Comparison of ENCODE assay signal across 8 cellular contexts in genomic region chr5:151686673-151687378, GRCh38. TPM values are rescaled to one million over a fixed set of nuclear protein-coding genes. Genes with fewer than 3 reads are reported as not detected.
DNase-seq lines count a peak whose midpoint lies in the region; ATAC-seq and TF ChIP-seq lines count a peak whose summit lies in the region.

Gene SPARC, minus strand, starts transcription at chr5:151686915. Its CDS starts 10,727 bp downstream, at chr5:151676188.

- WGBS in mesodermal cell (ENCODE audit: insufficient coverage in 2 of 2), 2 experiments = 1% methylated on average over 15 of the region's 22 CpGs
- 2% methylated on average over 22 of the region's 22 CpGs for WGBS in thymus

- H3K27me3 ChIP-seq in thymus (ENCODE audit: control insufficient read depth, insufficient read depth) = no peaks in the 10 kb centered on the region

- H3K4me3 ChIP-seq in epithelial cell of proximal tubule (ENCODE audit: low read depth, low read length) (peak within 1 kb of the TSS; percentile 70), mesodermal cell (ENCODE audit: extremely low read depth, insufficient read depth, low read length, poor library complexity, severe bottlenecking) (peak within 1 kb of the TSS; percentile 91), thymus (ENCODE audit: low read length) (peak within 1 kb of the TSS; percentile 24)

- peak; percentile 71 for ATAC-seq in HG03159 (IDR thresholded peaks at IDR 0.05; ENCODE audit: unreplicated experiment)

- H3K27ac ChIP-seq in mesodermal cell (ENCODE audit: low read depth, low read length, severe bottlenecking) (peak within 1 kb of the TSS; percentile 91), thymus (ENCODE audit: low read depth) (peak within 1 kb of the TSS; percentile 56)

- DNase-seq in AG08396 (ENCODE audit: low spot score) = peak; percentile 78
- peak; percentile 56 for DNase-seq in SKM-1 (lab: John Stamatoyannopoulos, UW; ENCODE audit: unreplicated experiment)
- no peak for DNase-seq in epithelial cell of proximal tubule (ENCODE audit: low read depth)
- no peak for DNase-seq in NCI-H128 (lab: John Stamatoyannopoulos, UW; ENCODE audit: unreplicated experiment)

- TF ChIP-seq POLR2A in GM18951 (IDR thresholded peaks at IDR 0.05; ENCODE audit: extremely low read depth, insufficient read depth, insufficient read length) = peak; percentile 55

- H3K4me1 ChIP-seq in mesodermal cell (ENCODE audit: control insufficient read depth, insufficient read depth, low read length, poor library complexity, severe bottlenecking) (peaks cover 33% of the 10 kb centered on the region), thymus (ENCODE audit: control insufficient read depth, insufficient read depth, low read length) (no peaks in the 10 kb centered on the region)

- no peak for TF ChIP-seq CTCF in epithelial cell of proximal tubule (conservative IDR thresholded peaks at IDR 0.05; ENCODE audit: low read depth, low read length)

- H3K36me3 ChIP-seq in mesodermal cell (ENCODE audit: control insufficient read depth, insufficient read depth, low read length) (peaks cover 23% of the 10 kb centered on the region), thymus (ENCODE audit: control insufficient read depth, insufficient read depth) (no peaks in the 10 kb centered on the region)

- in situ Hi-C loops in GM18951 (cut with MboI; ENCODE audit: low sequenced_read_pairs, unreplicated experiment) = no loop called here

- H3K9me3 ChIP-seq in mesodermal cell (ENCODE audit: control insufficient read depth, low read length) (no peaks in the 10 kb centered on the region), thymus (ENCODE audit: control insufficient read depth) (no peaks in the 10 kb centered on the region)

RNA-seq across cellular contexts. Expression of gene SPARC, which starts in this region (rescaled TPM):
- total RNA-seq in epithelial cell of proximal tubule = 165 and 199 TPM in 2 replicates
- 2,112 TPM for polyA plus RNA-seq in mesodermal cell (2013, experiment 1 of 2)
- polyA plus RNA-seq in mesodermal cell (2013, experiment 2 of 2) = 2,024 TPM
- 183 TPM for polyA plus RNA-seq in thymus

Comparison
In these comparisons a context has a peak if more than half of its experiments do, and no peak if none do; other contexts are left out.
1. DNase-seq: peak in AG08396 (single experiment) and SKM-1 (single experiment); none in epithelial cell of proximal tubule (single experiment) and NCI-H128 (single experiment).
2. H3K4me3 ChIP-seq: peak in every context shown above with its lines; median percentile 91 in mesodermal cell; 70 in epithelial cell of proximal tubule; 24 in thymus.